8 cellular contexts compared by ENCODE assay signal in genomic region chr4:179307297-179308136, GRCh38.
DNase-seq lines count a peak whose midpoint lies in the region; ATAC-seq and TF ChIP-seq lines count a peak whose summit lies in the region.

No MANE protein-coding gene starts in this region.

- H3K4me1 ChIP-seq in Peyer's patch (no peaks in the 10 kb centered on the region), thoracic aorta (ENCODE audit: control insufficient read depth in 1 of 2, low read depth in 2 of 2) (no peaks in the 10 kb centered on the region)

- H3K9me3 ChIP-seq in Peyer's patch: no peaks in the 10 kb centered on the region
- H3K9me3 ChIP-seq in thoracic aorta: no peaks in the 10 kb centered on the region

- ATAC-seq in GM18519 (IDR thresholded peaks at IDR 0.05; ENCODE audit: low FRiP score, unreplicated experiment) (peak; percentile 91), HG03025 (IDR thresholded peaks at IDR 0.05; ENCODE audit: low FRiP score, unreplicated experiment) (peak; percentile 98), thoracic aorta (ENCODE audit: insufficient number of reproducible peaks, low FRiP score, low read depth) (no peak)

- H3K27ac ChIP-seq in Peyer's patch (no peak overlapping the region), thoracic aorta (no peak overlapping the region)

- H3K27me3 ChIP-seq in Peyer's patch (no peaks in the 10 kb centered on the region), thoracic aorta (replicated peaks; ENCODE audit: insufficient read depth) (no peaks in the 10 kb centered on the region)

- no peaks in the 10 kb centered on the region for H3K36me3 ChIP-seq in Peyer's patch
- H3K36me3 ChIP-seq in thoracic aorta: no peaks in the 10 kb centered on the region

- TF ChIP-seq POLR2A in Peyer's patch (IDR thresholded peaks at IDR 0.05): no peak

- no peak overlapping the region for H3K4me3 ChIP-seq in Peyer's patch
- H3K4me3 ChIP-seq in foreskin fibroblast (ENCODE audit: low read depth in 1 of 2, low read length in 2 of 2): no peak overlapping the region
- no peak overlapping the region for H3K4me3 ChIP-seq in thoracic aorta

- TF ChIP-seq CTCF in Peyer's patch (IDR thresholded peaks at IDR 0.05) (peak in 4 of 6 experiments; percentile 30 to 56 (median 54)), foreskin fibroblast (IDR thresholded peaks at IDR 0.05; ENCODE audit: low read depth, low read length) (peak; percentile 62), thoracic aorta (IDR thresholded peaks at IDR 0.05) (peak; percentile 21)

- DNase-seq in NCI-H146 (lab: John Stamatoyannopoulos, UW) (peak; percentile 1), NCI-H146 treated with DMSO at 0.1 percent for 48 hours (lab: John Stamatoyannopoulos, UW; ENCODE audit: unreplicated experiment) (no peak), Peyer's patch (peak in 1 of 3 donors; percentile 46), foreskin fibroblast (peak; percentile 1 to 2), thoracic aorta (ENCODE audit: low spot score) (no peak), DMS79 (lab: John Stamatoyannopoulos, UW) (no peak)

Comparison
In these comparisons a context has a peak if more than half of its experiments do, and no peak if none do; other contexts are left out.
1. DNase-seq: peak in NCI-H146 (single experiment) and foreskin fibroblast (2 of 2); none in NCI-H146 treated with DMSO at 0.1 percent for 48 hours (single experiment), thoracic aorta (single experiment) and DMS79 (single experiment).
2. Peak in every context shown above with its lines, with median percentiles within 50 percentile points of each other: CTCF ChIP-seq.